17 cellular contexts compared by ENCODE assay signal in genomic region chr7:156935250-156935649, GRCh38.
"Had no signal": no experiment of that assay in that cellular context is flagged by ENCODE, and none has a peak within 500 bp of the region (broad histone marks: within the 10 kb centered on the region; RNA-seq: fewer than 3 reads in every experiment).

No MANE protein-coding gene starts in this region.

- H3K27ac ChIP-seq: left ventricle myocardium inferior, upper lobe of left lung had no signal

- H3K4me3 Mint-ChIP-seq: memory B cell; naive thymus-derived CD8-positive, alpha-beta T cell had no signal

- H3K27me3 ChIP-seq: upper lobe of left lung had no signal

- DNase-seq: activated CD4-positive, alpha-beta T cell treated with anti-CD3 and anti-CD28 coated beads, Interleukin-2, amount 50 U/mL, for 1 hour; activated CD8-positive, alpha-beta memory T cell treated with anti-CD3 and anti-CD28 coated beads for 24 hours; aorta; left ventricle myocardium inferior; mucosa of descending colon; naive thymus-derived CD8-positive, alpha-beta T cell; nucleus accumbens; right cardiac atrium; small intestine; stimulated activated CD4-positive, alpha-beta T cell treated with anti-CD3 and anti-CD28 coated beads, Interleukin-4, amount 100 ng/mL, for 4 hours; stimulated activated CD8-positive, alpha-beta memory T cell treated with anti-CD3 and anti-CD28 coated beads, Interleukin-4, amount 100 ng/mL, for 48 hours; stimulated activated naive CD4-positive, alpha-beta T cell treated with Interleukin-2 at 50 U/mL for 16 hours; T-helper 9 cell; upper lobe of left lung had no signal

- H3K4me1 ChIP-seq: left ventricle myocardium inferior had no signal

- H3K4me3 ChIP-seq: left ventricle myocardium inferior, mucosa of descending colon, upper lobe of left lung had no signal

- H3K36me3 Mint-ChIP-seq: memory B cell; naive thymus-derived CD8-positive, alpha-beta T cell had no signal

- H3K9me3 ChIP-seq: left ventricle myocardium inferior, mucosa of descending colon, upper lobe of left lung had no signal

- ATAC-seq: activated CD4-positive, CD25-positive, alpha-beta regulatory T cell treated with anti-CD3 and anti-CD28 coated beads, Interleukin-2, amount 50 U/mL, for 24 hours; mucosa of descending colon; naive thymus-derived CD8-positive, alpha-beta T cell; right cardiac atrium had no signal

- H3K36me3 ChIP-seq: left ventricle myocardium inferior, upper lobe of left lung had no signal

- H3K27ac Mint-ChIP-seq: memory B cell, progenitor cell of endocrine pancreas had no signal

- H3K4me1 Mint-ChIP-seq: memory B cell had no signal

- H3K9me3 Mint-ChIP-seq: memory B cell; naive thymus-derived CD8-positive, alpha-beta T cell had no signal

- H3K27me3 Mint-ChIP-seq: progenitor cell of endocrine pancreas had no signal
